10 cellular contexts compared by ENCODE assay signal in the genomic region with DNA sequence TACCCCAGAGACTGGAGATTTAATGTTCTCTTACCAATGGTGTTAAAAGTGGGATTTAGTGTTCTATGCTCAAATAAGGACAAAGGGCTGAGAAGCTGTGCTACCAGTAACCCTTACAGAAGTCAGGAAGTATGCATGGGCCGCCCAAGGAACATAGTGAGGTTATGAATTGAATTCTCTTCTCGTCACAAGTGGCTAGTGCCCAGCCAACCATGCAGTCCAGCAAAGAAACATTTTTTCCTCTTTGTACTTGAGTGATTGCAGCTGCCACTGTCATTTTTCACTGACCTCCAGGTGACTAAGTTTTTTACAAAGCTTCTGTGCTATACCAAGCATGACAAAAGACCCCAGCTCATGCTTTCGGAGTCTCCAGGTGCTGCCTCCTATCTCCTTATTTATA.
DNase-seq lines count a peak whose midpoint lies in the region; ATAC-seq and TF ChIP-seq lines count a peak whose summit lies in the region.
"Had no signal": no experiment of that assay in that cellular context is flagged by ENCODE, and none has a peak within 500 bp of the region (broad histone marks: within the 10 kb centered on the region; RNA-seq: fewer than 3 reads in every experiment).

No MANE protein-coding gene starts in this region.

- no peak overlapping the region for H2AFZ ChIP-seq in osteoblast (ENCODE audit: low read length)

- TF ChIP-seq EP300 in stomach (IDR thresholded peaks at IDR 0.05) = no peak

- 56 to 78% (median 70%) methylated on average over 3 of the region's 3 CpGs for WGBS in stomach, 5 donors

- H3K79me2 ChIP-seq in osteoblast (ENCODE audit: insufficient read depth, low read length) = no peaks in the 10 kb centered on the region

- intact Hi-C loops in stomach (cut with DNase I; ENCODE audit: low total_unique reads) (no loop called here), colonic mucosa (cut with DNase I) (no loop called here)

- H3K27ac ChIP-seq in stomach (no peak overlapping the region), colonic mucosa (no peak overlapping the region), osteoblast (ENCODE audit: low read depth, low read length) (no peak overlapping the region)

- H3K4me1 ChIP-seq in stomach (no peaks in the 10 kb centered on the region), colonic mucosa (no peaks in the 10 kb centered on the region), osteoblast (ENCODE audit: insufficient read depth, low read length) (no peaks in the 10 kb centered on the region)

- no peaks in the 10 kb centered on the region for H3K9me3 ChIP-seq in stomach
- no peaks in the 10 kb centered on the region for H3K9me3 ChIP-seq in colonic mucosa
- H3K9me3 ChIP-seq in osteoblast (ENCODE audit: low read depth, low read length) = no peaks in the 10 kb centered on the region

- no peak overlapping the region for H3K9ac ChIP-seq in colonic mucosa (ENCODE audit: low read depth in 2 of 2, low read length in 2 of 2)

- H3K27me3 ChIP-seq in stomach (no peaks in the 10 kb centered on the region), colonic mucosa (no peaks in the 10 kb centered on the region), osteoblast (ENCODE audit: insufficient read depth, low read length) (no peaks in the 10 kb centered on the region)

- ATAC-seq in GM19328 (IDR thresholded peaks at IDR 0.05; ENCODE audit: unreplicated experiment) (peak; percentile 85), HG02981 (IDR thresholded peaks at IDR 0.05; ENCODE audit: unreplicated experiment) (peak; percentile 77)

- TF ChIP-seq CTCF in AG10803 (conservative IDR thresholded peaks at IDR 0.05; ENCODE audit: low read length) (no peak), stomach (IDR thresholded peaks at IDR 0.05) (no peak), colonic mucosa (IDR thresholded peaks at IDR 0.05) (no peak), osteoblast (IDR thresholded peaks at IDR 0.05; ENCODE audit: extremely low read depth, low read depth, low read length) (no peak)

- DNase-seq in AG10803 (ENCODE audit: low read depth) = peak; percentile 43
- DNase-seq in astrocyte of the hippocampus (ENCODE audit: low read depth, low spot score) = peak; percentile 78
- DNase-seq in stomach = no peak
- DNase-seq in EL = no peak
- no peak for DNase-seq in colonic mucosa
- DNase-seq in osteoblast (ENCODE audit: insufficient read length, low spot score, missing footprints) = no peak
- DNase-seq: midbrain, NCI-H69 had no signal

- H3K36me3 ChIP-seq in stomach (no peaks in the 10 kb centered on the region), colonic mucosa (no peaks in the 10 kb centered on the region), osteoblast (ENCODE audit: insufficient read depth, low read length) (no peaks in the 10 kb centered on the region)

- no peaks in the 10 kb centered on the region for H4K20me1 ChIP-seq in osteoblast (ENCODE audit: insufficient read depth, low read length)

- TF ChIP-seq POLR2A in stomach (IDR thresholded peaks at IDR 0.05) = no peak

- no peak overlapping the region for H3K4me2 ChIP-seq in osteoblast (ENCODE audit: insufficient read depth, low read length)

- H3K4me3 ChIP-seq in AG10803 (ENCODE audit: low read length) (no peak overlapping the region), stomach (no peak overlapping the region), colonic mucosa (no peak overlapping the region), osteoblast (ENCODE audit: insufficient read depth, low read length) (no peak overlapping the region)

Comparison
In these comparisons a context has a peak if more than half of its experiments do, and no peak if none do; other contexts are left out.
1. DNase-seq: peak in AG10803 (single experiment) and astrocyte of the hippocampus (single experiment); none in stomach (single experiment), EL (single experiment), colonic mucosa (single experiment) and osteoblast (single experiment).